Comparison of ENCODE assay signal across 9 cellular contexts in the genomic region with DNA sequence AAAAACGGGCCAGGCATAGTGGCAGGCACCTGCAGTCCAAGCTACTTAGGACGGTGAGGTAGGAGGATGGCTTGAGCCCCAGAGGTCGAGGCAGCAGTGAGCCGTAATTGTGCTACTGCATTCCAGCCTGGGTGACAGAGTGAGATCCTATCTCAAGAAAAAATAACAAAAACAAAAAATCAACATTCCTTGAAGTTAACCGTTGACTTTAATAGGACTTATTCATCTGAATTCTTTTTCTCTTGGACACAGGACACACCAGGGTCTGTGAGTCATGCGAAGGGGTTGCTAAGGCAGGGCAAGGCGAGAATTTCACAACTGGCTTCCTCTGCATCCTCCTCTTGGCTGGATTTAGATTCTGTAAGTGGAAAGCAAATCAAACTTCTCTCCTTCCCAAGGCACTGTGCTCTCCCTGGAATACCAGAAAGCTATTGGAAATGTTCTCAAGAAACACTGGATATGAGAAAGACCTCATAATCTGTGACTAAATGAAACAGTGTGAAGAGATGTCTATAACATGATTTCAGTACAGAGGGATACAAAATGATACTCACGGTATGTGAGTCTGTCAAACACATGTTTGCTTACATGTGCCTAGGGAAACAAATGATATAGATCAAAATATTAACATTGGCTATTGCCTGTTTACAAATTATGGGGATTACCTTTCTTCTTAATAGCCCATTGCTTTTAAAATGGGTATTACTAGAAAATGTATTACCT.
DNase-seq lines count a peak whose midpoint lies in the region; ATAC-seq lines count a peak whose summit lies in the region.
"Had no signal": no experiment of that assay in that cellular context is flagged by ENCODE, and none has a peak within 500 bp of the region (broad histone marks: within the 10 kb centered on the region; RNA-seq: fewer than 3 reads in every experiment).

No MANE protein-coding gene starts in this region.

- H3K27ac ChIP-seq in BLaER1: peak overlapping the region; percentile 71; the same call in 1 of the 2 replicates

- DNase-seq in MG63 (peak; percentile 86), brain pericyte (ENCODE audit: low read depth, low spot score) (peak; percentile 67), myocyte (ENCODE audit: low read depth) (peak; percentile 88), C1 segment of cervical spinal cord (lab: John Stamatoyannopoulos, UW) (no peak), ureter (ENCODE audit: low spot score) (no peak)
- DNase-seq in stimulated activated CD4-positive, alpha-beta T cell treated with anti-CD3 and anti-CD28 coated beads, Interleukin-4, amount 100 ng/mL, for 24 hours: no peak
- DNase-seq: NCI-H1436 treated with DMSO at 0.1 percent for 48 hours had no signal

- no peak overlapping the region for H3K9ac ChIP-seq in BLaER1

- H3K27me3 ChIP-seq in BLaER1: no peaks in the 10 kb centered on the region
- no peaks in the 10 kb centered on the region for H3K27me3 ChIP-seq in MG63

- H3K4me3 ChIP-seq in BLaER1: no peak overlapping the region
- no peak overlapping the region for H3K4me3 ChIP-seq in MG63

- no peaks in the 10 kb centered on the region for H4K20me1 ChIP-seq in BLaER1

- H3K36me3 ChIP-seq in BLaER1 (no peaks in the 10 kb centered on the region), MG63 (no peaks in the 10 kb centered on the region)

- H3K4me2 ChIP-seq in BLaER1: peak overlapping the region; percentile 80

- no peak for ATAC-seq in GM21515 (IDR thresholded peaks at IDR 0.05; ENCODE audit: unreplicated experiment)

- H3K9me3 ChIP-seq in BLaER1 (no peaks in the 10 kb centered on the region), MG63 (no peaks in the 10 kb centered on the region)

- peaks cover 54% of the 10 kb centered on the region for H3K4me1 ChIP-seq in BLaER1

Comparison
In these comparisons a context has a peak if more than half of its experiments do, and no peak if none do; other contexts are left out.
1. DNase-seq: peak in MG63 (single experiment), brain pericyte (single experiment) and myocyte (single experiment); none in stimulated activated CD4-positive, alpha-beta T cell treated with anti-CD3 and anti-CD28 coated beads, Interleukin-4, amount 100 ng/mL, for 24 hours (single experiment), C1 segment of cervical spinal cord (0 of 14) and ureter (single experiment).